Comparison of ENCODE assay signal across 28 cellular contexts in the genomic region with DNA sequence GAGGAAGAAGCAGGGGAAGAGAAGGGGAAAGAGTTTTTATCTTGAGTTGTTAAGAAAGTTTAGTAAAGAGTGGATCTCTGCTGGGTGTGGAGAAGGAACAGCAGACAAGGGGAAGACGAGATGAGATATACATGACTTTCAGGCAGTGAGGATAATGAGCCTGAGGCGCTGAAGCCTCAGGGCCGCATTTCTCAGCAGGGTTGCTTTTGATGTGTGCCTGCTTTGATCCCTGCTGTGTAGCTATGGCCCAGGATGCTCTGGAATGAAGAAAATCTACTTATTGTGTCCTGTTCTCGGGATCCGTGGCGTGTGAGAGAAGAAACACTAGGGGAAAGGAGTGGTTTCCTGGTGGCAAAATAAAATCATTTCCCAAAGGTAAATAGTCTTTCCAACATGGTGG. TPM values are rescaled to one million over a fixed set of nuclear protein-coding genes. Genes with fewer than 3 reads are reported as not detected.
"Had no signal": no experiment of that assay in that cellular context is flagged by ENCODE, and none has a peak within 500 bp of the region (broad histone marks: within the 10 kb centered on the region; RNA-seq: fewer than 3 reads in every experiment).

No MANE protein-coding gene starts in this region.

- H3K27me3 ChIP-seq: breast epithelium, sigmoid colon, testis, upper lobe of right lung had no signal

- ATAC-seq: heart right ventricle, left ventricle myocardium superior, upper lobe of right lung had no signal

- H3K4me1 ChIP-seq: breast epithelium, heart right ventricle, sigmoid colon, testis, upper lobe of right lung had no signal

- H3K27ac Mint-ChIP-seq: activated naive CD8-positive, alpha-beta T cell treated with anti-CD3 and anti-CD28 coated beads for 36 hours; immature natural killer cell; nephron; T-helper 1 cell treated with Interleukin-12 subunit alpha and Interleukin-12 subunit beta and Interleukin-4 antibody, amounts not matched to agents 30 μg/mL and 1 μg/mL, for 36 hours had no signal

- H3K4me2 ChIP-seq: smooth muscle cell had no signal

- DNase-seq: activated CD4-positive, alpha-beta T cell treated with anti-CD3 and anti-CD28 coated beads for 4 hours; activated CD4-positive, alpha-beta T cell treated with anti-CD3 and anti-CD28 coated beads, Interleukin-2, amount 50 U/mL, for 48 hours; activated CD4-positive, CD25-positive, alpha-beta regulatory T cell; activated CD8-positive, alpha-beta memory T cell treated with anti-CD3 and anti-CD28 coated beads, Interleukin-2, amount 50 U/mL, for 48 hours; activated naive CD4-positive, alpha-beta T cell treated with Interleukin-2 at 50 U/mL for 16 hours; activated naive CD8-positive, alpha-beta T cell treated with anti-CD3 and anti-CD28 coated beads for 36 hours; activated T-cell treated with anti-CD3 and anti-CD28 coated beads, Interleukin-2, amount 50 U/mL, for 48 hours; cortex of kidney; heart right ventricle; immature natural killer cell; left ventricle myocardium superior; mammary epithelial cell; sigmoid colon; stimulated activated CD4-positive, alpha-beta T cell treated with anti-CD3 and anti-CD28 coated beads, Interleukin-4, amount 100 ng/mL, for 1 hour; stimulated activated naive CD4-positive, alpha-beta T cell; T1000; testis; upper lobe of right lung had no signal

- H3K36me3 Mint-ChIP-seq: activated naive CD8-positive, alpha-beta T cell treated with anti-CD3 and anti-CD28 coated beads for 36 hours; immature natural killer cell had no signal

- H3K4me3 Mint-ChIP-seq: activated naive CD8-positive, alpha-beta T cell treated with anti-CD3 and anti-CD28 coated beads for 36 hours; central memory CD8-positive, alpha-beta T cell; immature natural killer cell; nephron; T-helper 1 cell treated with Interleukin-12 subunit alpha and Interleukin-12 subunit beta and Interleukin-4 antibody, amounts not matched to agents 30 μg/mL and 1 μg/mL, for 36 hours had no signal

- H3K4me3 ChIP-seq: breast epithelium, heart right ventricle, sigmoid colon, smooth muscle cell, testis, upper lobe of right lung had no signal

- H3K27ac ChIP-seq: breast epithelium, heart right ventricle, sigmoid colon, testis, upper lobe of right lung had no signal

- H3K36me3 ChIP-seq: breast epithelium, heart right ventricle, sigmoid colon, upper lobe of right lung had no signal

- H3K9me3 ChIP-seq: testis, upper lobe of right lung had no signal

- H3K4me1 Mint-ChIP-seq: activated naive CD8-positive, alpha-beta T cell treated with anti-CD3 and anti-CD28 coated beads for 36 hours; central memory CD8-positive, alpha-beta T cell; immature natural killer cell; nephron had no signal

RNA-seq across cellular contexts. Expression of gene RPE65, which starts 15.1 kb away (rescaled TPM):
- total RNA-seq: activated CD8-positive, alpha-beta memory T cell treated with anti-CD3 and anti-CD28 coated beads for 36 hours; activated naive CD8-positive, alpha-beta T cell treated with anti-CD3 and anti-CD28 coated beads for 36 hours; epithelial cell of proximal tubule; fibroblast of villous mesenchyme; left ventricle myocardium superior; osteoblast; renal cortical epithelial cell; sigmoid colon; smooth muscle cell; upper lobe of right lung had no signal
- polyA plus RNA-seq: immature natural killer cell, mammary epithelial cell, smooth muscle cell had no signal
